27 cellular contexts compared by ENCODE assay signal in the genomic region with DNA sequence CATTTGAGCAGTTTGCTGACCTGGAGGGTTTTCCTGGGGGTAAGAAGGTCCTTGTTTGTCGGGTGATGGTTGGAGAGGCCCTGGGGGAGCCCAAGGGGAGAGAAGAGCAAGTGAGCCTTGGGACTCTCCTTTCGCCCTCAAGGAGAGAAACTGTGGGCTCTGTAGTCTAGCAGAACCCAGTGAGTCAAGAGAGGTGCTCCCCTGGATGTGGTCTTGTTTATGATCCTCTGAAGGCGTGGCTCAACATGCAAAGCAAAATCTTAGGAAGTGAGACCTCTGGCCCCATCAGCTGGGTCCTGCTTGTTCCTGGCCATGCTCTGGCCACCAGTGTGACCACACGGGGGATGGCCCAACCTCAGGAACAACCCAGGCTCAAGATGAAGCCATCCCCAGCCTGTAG.
"Had no signal": no experiment of that assay in that cellular context is flagged by ENCODE, and none has a peak within 500 bp of the region (broad histone marks: within the 10 kb centered on the region; RNA-seq: fewer than 3 reads in every experiment).

No MANE protein-coding gene starts in this region.

- ATAC-seq: activated naive CD4-positive, alpha-beta T cell treated with anti-CD3 and anti-CD28 coated beads, Interleukin-2, amount 50 U/mL, for 72 hours; activated T-cell treated with anti-CD3 and anti-CD28 coated beads, Interleukin-2, amount 50 U/mL, for 72 hours; effector memory CD8-positive, alpha-beta T cell; foreskin keratinocyte; gastrocnemius medialis; T-cell had no signal

- H3K36me3 Mint-ChIP-seq: activated naive CD4-positive, alpha-beta T cell treated with anti-CD3 and anti-CD28 coated beads, Interleukin-2, amount 10 ng/mL, durations not matched to agents 7 days and 5 days; activated naive CD4-positive, alpha-beta T cell treated with anti-CD3 and anti-CD28 coated beads, Interleukin-2, amount 50 U/mL, for 72 hours; activated naive CD8-positive, alpha-beta T cell treated with anti-CD3 and anti-CD28 coated beads, Interleukin-2, amount 10 ng/mL, durations not matched to agents 7 days and 5 days; T-cell had no signal

- H3K9me3 Mint-ChIP-seq: activated CD4-positive, alpha-beta memory T cell treated with anti-CD3 and anti-CD28 coated beads, Interleukin-2, amount 10 ng/mL, durations not matched to agents 7 days and 5 days; activated CD4-positive, alpha-beta T cell treated with anti-CD3 and anti-CD28 coated beads, Interleukin-2, amount 10 ng/mL, durations not matched to agents 7 days and 5 days; activated naive CD4-positive, alpha-beta T cell treated with anti-CD3 and anti-CD28 coated beads, Interleukin-2, amount 10 ng/mL, durations not matched to agents 7 days and 5 days; activated naive CD4-positive, alpha-beta T cell treated with anti-CD3 and anti-CD28 coated beads, Interleukin-2, amount 50 U/mL, for 72 hours; activated naive CD8-positive, alpha-beta T cell treated with anti-CD3 and anti-CD28 coated beads, Interleukin-2, amount 10 ng/mL, durations not matched to agents 7 days and 5 days; activated T-cell treated with anti-CD3 and anti-CD28 coated beads, Interleukin-2, amount 50 U/mL, for 24 hours; activated T-cell treated with anti-CD3 and anti-CD28 coated beads, Interleukin-2, amount 50 U/mL, for 72 hours; effector memory CD8-positive, alpha-beta T cell; T-cell; T-helper 1 cell treated with Interleukin-12 subunit alpha and Interleukin-12 subunit beta and Interleukin-4 antibody, amounts not matched to agents 30 μg/mL and 1 μg/mL, for 36 hours had no signal

- H3K4me1 Mint-ChIP-seq: activated CD4-positive, alpha-beta memory T cell treated with anti-CD3 and anti-CD28 coated beads, Interleukin-2, amount 10 ng/mL, durations not matched to agents 7 days and 5 days; activated CD4-positive, alpha-beta T cell treated with anti-CD3 and anti-CD28 coated beads, Interleukin-2, amount 10 ng/mL, durations not matched to agents 7 days and 5 days; activated naive CD4-positive, alpha-beta T cell treated with anti-CD3 and anti-CD28 coated beads, Interleukin-2, amount 10 ng/mL, durations not matched to agents 7 days and 5 days; T-cell had no signal

- DNase-seq: activated CD4-positive, alpha-beta memory T cell treated with anti-CD3 and anti-CD28 coated beads, Interleukin-2, amount 10 ng/mL, durations not matched to agents 7 days and 5 days; activated CD4-positive, alpha-beta T cell treated with anti-CD3 and anti-CD28 coated beads for 1 hour; activated CD4-positive, alpha-beta T cell treated with anti-CD3 and anti-CD28 coated beads for 4 hours; activated CD4-positive, alpha-beta T cell treated with anti-CD3 and anti-CD28 coated beads, Interleukin-2, amount 10 ng/mL, durations not matched to agents 7 days and 5 days; activated CD4-positive, alpha-beta T cell treated with anti-CD3 and anti-CD28 coated beads, Interleukin-2, amount 50 U/mL, for 4 hours; activated CD8-positive, alpha-beta memory T cell treated with anti-CD3 and anti-CD28 coated beads, Interleukin-2, amount 50 U/mL, for 48 hours; activated gamma-delta T cell; activated naive CD4-positive, alpha-beta T cell; activated naive CD4-positive, alpha-beta T cell treated with anti-CD3 and anti-CD28 coated beads, Interleukin-2, amount 10 ng/mL, durations not matched to agents 7 days and 5 days; activated naive CD8-positive, alpha-beta T cell treated with anti-CD3 and anti-CD28 coated beads, Interleukin-2, amount 10 ng/mL, durations not matched to agents 7 days and 5 days; activated T-cell treated with anti-CD3 and anti-CD28 coated beads for 4 hours; activated T-cell treated with anti-CD3 and anti-CD28 coated beads, Interleukin-2, amount 50 U/mL, for 24 hours; activated T-cell treated with anti-CD3 and anti-CD28 coated beads, Interleukin-2, amount 50 U/mL, for 72 hours; brain microvascular endothelial cell; caudate nucleus; cortex of kidney; dermis blood vessel endothelial cell; effector CD4-positive, alpha-beta T cell; effector memory CD8-positive, alpha-beta T cell; erythroblast; foreskin keratinocyte; gastrocnemius medialis; glutamatergic neuron; T-cell; T1000 had no signal

- H3K27ac Mint-ChIP-seq: activated CD4-positive, alpha-beta memory T cell treated with anti-CD3 and anti-CD28 coated beads, Interleukin-2, amount 10 ng/mL, durations not matched to agents 7 days and 5 days; activated CD4-positive, alpha-beta T cell treated with anti-CD3 and anti-CD28 coated beads, Interleukin-2, amount 10 ng/mL, durations not matched to agents 7 days and 5 days; activated naive CD4-positive, alpha-beta T cell treated with anti-CD3 and anti-CD28 coated beads, Interleukin-2, amount 10 ng/mL, durations not matched to agents 7 days and 5 days; activated naive CD4-positive, alpha-beta T cell treated with anti-CD3 and anti-CD28 coated beads, Interleukin-2, amount 50 U/mL, for 72 hours; activated naive CD8-positive, alpha-beta T cell treated with anti-CD3 and anti-CD28 coated beads, Interleukin-2, amount 10 ng/mL, durations not matched to agents 7 days and 5 days; activated T-cell treated with anti-CD3 and anti-CD28 coated beads, Interleukin-2, amount 50 U/mL, for 24 hours; activated T-cell treated with anti-CD3 and anti-CD28 coated beads, Interleukin-2, amount 50 U/mL, for 72 hours; effector memory CD8-positive, alpha-beta T cell; T-cell; T-helper 1 cell treated with Interleukin-12 subunit alpha and Interleukin-12 subunit beta and Interleukin-4 antibody, amounts not matched to agents 30 μg/mL and 1 μg/mL, for 36 hours had no signal

- H3K27me3 Mint-ChIP-seq: activated CD4-positive, alpha-beta T cell treated with anti-CD3 and anti-CD28 coated beads, Interleukin-2, amount 10 ng/mL, durations not matched to agents 7 days and 5 days had no signal

- H3K4me3 Mint-ChIP-seq: activated CD4-positive, alpha-beta memory T cell treated with anti-CD3 and anti-CD28 coated beads, Interleukin-2, amount 10 ng/mL, durations not matched to agents 7 days and 5 days; activated CD4-positive, alpha-beta T cell treated with anti-CD3 and anti-CD28 coated beads, Interleukin-2, amount 10 ng/mL, durations not matched to agents 7 days and 5 days; activated naive CD4-positive, alpha-beta T cell treated with anti-CD3 and anti-CD28 coated beads, Interleukin-2, amount 10 ng/mL, durations not matched to agents 7 days and 5 days; activated naive CD8-positive, alpha-beta T cell treated with anti-CD3 and anti-CD28 coated beads, Interleukin-2, amount 10 ng/mL, durations not matched to agents 7 days and 5 days; activated T-cell treated with anti-CD3 and anti-CD28 coated beads, Interleukin-2, amount 50 U/mL, for 24 hours; activated T-cell treated with anti-CD3 and anti-CD28 coated beads, Interleukin-2, amount 50 U/mL, for 72 hours; effector memory CD8-positive, alpha-beta T cell; T-cell; T-helper 1 cell treated with Interleukin-12 subunit alpha and Interleukin-12 subunit beta and Interleukin-4 antibody, amounts not matched to agents 30 μg/mL and 1 μg/mL, for 36 hours had no signal
